ENCODE assay signal across 24 cellular contexts in the genomic region with DNA sequence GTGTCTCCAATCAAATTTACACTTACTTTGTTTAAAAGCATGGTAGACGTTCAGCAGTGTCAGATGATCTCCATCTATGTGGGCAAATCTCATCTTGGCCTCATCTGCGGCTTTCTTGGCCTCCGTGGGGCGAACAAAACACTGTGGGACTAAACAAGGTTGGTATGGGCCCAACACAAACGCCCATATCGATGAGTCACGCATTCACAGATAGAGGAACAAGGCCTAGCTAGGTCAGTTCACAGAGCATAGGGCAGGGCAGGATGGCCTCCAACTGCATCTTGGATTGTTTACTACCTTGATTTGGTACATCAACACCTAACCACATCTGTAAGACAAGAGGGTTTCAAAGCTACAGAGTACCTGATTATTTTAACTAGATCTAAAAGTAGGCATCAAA. TPM values are rescaled to one million over a fixed set of nuclear protein-coding genes. Genes with fewer than 3 reads are reported as not detected.
DNase-seq lines count a peak whose midpoint lies in the region; ATAC-seq, FAIRE-seq and TF ChIP-seq lines count a peak whose summit lies in the region.
"Had no signal": no experiment of that assay in that cellular context is flagged by ENCODE, and none has a peak within 500 bp of the region (broad histone marks: within the 10 kb centered on the region; RNA-seq: fewer than 3 reads in every experiment).

No MANE protein-coding gene starts in this region.

- H3K79me1 ChIP-seq in IMR-90 (ENCODE audit: low read depth in 1 of 2, low read length in 2 of 2), result peaks cover 18 to 28% of the 10 kb centered on the region in 2 experiments
- no peaks in the 10 kb centered on the region for H3K79me1 ChIP-seq in trophoblast cell (ENCODE audit: low read length)

- H3K4ac ChIP-seq in IMR-90 (ENCODE audit: low read depth, low read length), result no peak overlapping the region
- no peak overlapping the region for H3K4ac ChIP-seq in trophoblast cell (ENCODE audit: low read depth, low read length)

- TF ChIP-seq POLR2A in GM12891 (IDR thresholded peaks at IDR 0.05; ENCODE audit: low read depth, low read length) (no peak), IMR-90 (IDR thresholded peaks at IDR 0.05; ENCODE audit: low read depth, low read length) (no peak)

- no peaks in the 10 kb centered on the region for H3K27me3 ChIP-seq in IMR-90 (ENCODE audit: control insufficient read depth, insufficient read depth, low read length)
- H3K27me3 ChIP-seq in brain microvascular endothelial cell (replicated peaks), result no peaks in the 10 kb centered on the region
- no peaks in the 10 kb centered on the region for H3K27me3 ChIP-seq in trophoblast cell (ENCODE audit: insufficient read depth, low read length)
- H3K27me3 ChIP-seq: ascending aorta; BLaER1 treated with 17β-estradiol and CSF1 and Interleukin-3, amounts not matched to agents 10 nM and 100 nM; heart left ventricle; uterus had no signal

- no peaks in the 10 kb centered on the region for H3K9me3 ChIP-seq in IMR-90 (ENCODE audit: control insufficient read depth, insufficient read depth, low read length)
- no peaks in the 10 kb centered on the region for H3K9me3 ChIP-seq in trophoblast cell (ENCODE audit: insufficient read depth, low read depth, low read length)
- H3K9me3 ChIP-seq: ascending aorta; BLaER1 treated with 17β-estradiol and CSF1 and Interleukin-3, amounts not matched to agents 10 nM and 100 nM; heart left ventricle; uterus had no signal

- H3K9ac ChIP-seq in IMR-90 (ENCODE audit: low read depth, low read length), result no peak overlapping the region
- no peak overlapping the region for H3K9ac ChIP-seq in trophoblast cell (ENCODE audit: low read length)
- H3K9ac ChIP-seq: BLaER1 treated with 17β-estradiol and CSF1 and Interleukin-3, amounts not matched to agents 10 nM and 100 nM had no signal

- H2BK12ac ChIP-seq in trophoblast cell (ENCODE audit: low read length), result no peak overlapping the region

- H3K18ac ChIP-seq in IMR-90 (ENCODE audit: low read depth, low read length), result no peak overlapping the region
- peak overlapping the region; percentile 17 for H3K18ac ChIP-seq in trophoblast cell (ENCODE audit: low read length)

- peak overlapping the region; percentile 40; the same call in 1 of the 2 replicates for H3K23ac ChIP-seq in IMR-90 (ENCODE audit: low read depth, low read length)
- no peak overlapping the region for H3K23ac ChIP-seq in trophoblast cell (ENCODE audit: low read length)

- CTCF ChIA-PET in IMR-90 (lab: Yijun Ruan, JAX), result no interaction called here

- H3K14ac ChIP-seq in IMR-90 (replicated peaks; ENCODE audit: low read depth, low read length) (no peak overlapping the region), trophoblast cell (ENCODE audit: low read length) (no peak overlapping the region)

- H4K91ac ChIP-seq in IMR-90 (ENCODE audit: insufficient read depth, low read depth, low read length), result no peak overlapping the region
- H4K91ac ChIP-seq in trophoblast cell (ENCODE audit: low read depth, low read length), result no peak overlapping the region

- no peak overlapping the region for H4K5ac ChIP-seq in IMR-90 (ENCODE audit: low read depth, low read length)

- no peak for DNase-seq in GM12891 (ENCODE audit: insufficient read length, low spot score)
- DNase-seq in IMR-90, result no peak
- DNase-seq in brain microvascular endothelial cell, result peak; percentile 12
- no peak for DNase-seq in trophoblast cell
- DNase-seq in DMS 273 treated with DMSO at 0.1 percent for 48 hours (lab: John Stamatoyannopoulos, UW), result no peak
- no peak for DNase-seq in effector CD4-positive, alpha-beta T cell
- no peak for DNase-seq in NCI-H146 (lab: John Stamatoyannopoulos, UW)
- DNase-seq: activated CD4-positive, alpha-beta T cell treated with anti-CD3 and anti-CD28 coated beads, Interleukin-2, amount 10 ng/mL, durations not matched to agents 24 days and 14 days; activated naive CD4-positive, alpha-beta T cell treated with anti-CD3 and anti-CD28 coated beads, Interleukin-2, amount 50 U/mL, for 16 hours; cerebellar nuclear complex; heart left ventricle; KG1; left cardiac atrium; naive B cell; NCI-H1092 treated with DMSO at 0.1 percent for 48 hours; NCI-H2029 treated with DMSO at 0.1 percent for 48 hours; NCI-H2227 treated with DMSO at 0.1 percent for 48 hours; NCI-H748 treated with DMSO at 0.1 percent for 48 hours; nucleus accumbens; substantia nigra; uterus had no signal

- H2BK5ac ChIP-seq in IMR-90 (ENCODE audit: low read depth, low read length, poor library complexity, severe bottlenecking) (no peak overlapping the region), trophoblast cell (ENCODE audit: low read depth, low read length, poor library complexity) (no peak overlapping the region)

- H3K4me1 ChIP-seq in IMR-90 (ENCODE audit: control insufficient read depth, insufficient read depth, low read length) (peaks cover 3% of the 10 kb centered on the region; the same call in 1 of the 2 replicates), trophoblast cell (ENCODE audit: control insufficient read depth in 1 of 2, insufficient read depth in 2 of 2, low read length in 2 of 2) (no peaks in the 10 kb centered on the region)
- H3K4me1 ChIP-seq: BLaER1 treated with 17β-estradiol and CSF1 and Interleukin-3, amounts not matched to agents 10 nM and 100 nM; uterus had no signal

- H3K27ac ChIP-seq in IMR-90 (ENCODE audit: insufficient read depth, low read length), result no peak overlapping the region
- no peak overlapping the region for H3K27ac ChIP-seq in brain microvascular endothelial cell
- no peak overlapping the region for H3K27ac ChIP-seq in trophoblast cell (ENCODE audit: low read depth, low read length)
- H3K27ac ChIP-seq: ascending aorta; BLaER1 treated with 17β-estradiol and CSF1 and Interleukin-3, amounts not matched to agents 10 nM and 100 nM; heart left ventricle; RWPE1; uterus had no signal

- no peak overlapping the region for H2BK120ac ChIP-seq in IMR-90 (ENCODE audit: low read depth, low read length)
- no peak overlapping the region for H2BK120ac ChIP-seq in trophoblast cell (ENCODE audit: insufficient read depth, low read length, poor library complexity)

- TF ChIP-seq CTCF in IMR-90 (conservative IDR thresholded peaks at IDR 0.05; ENCODE audit: low read depth, low read length) (no peak), brain microvascular endothelial cell (IDR thresholded peaks at IDR 0.05; ENCODE audit: low read depth, low read length, missing control alignments) (no peak)

- intact Hi-C loops in IMR-90 (cut with micrococcal nuclease), result no loop called here

- H3K9me1 ChIP-seq in IMR-90 (ENCODE audit: insufficient read depth, low read length), result 0 out of 2 replicates have a peak, but pooled peaks cover 3% of the 10 kb centered on the region

- no peak for ATAC-seq in IMR-90 (ENCODE audit: low read depth)

- no peak overlapping the region for H3K4me3 ChIP-seq in IMR-90 (ENCODE audit: insufficient read depth, low read depth, low read length)
- H3K4me3 ChIP-seq in brain microvascular endothelial cell (ENCODE audit: low read depth, low read length), result no peak overlapping the region
- no peak overlapping the region for H3K4me3 ChIP-seq in trophoblast cell (ENCODE audit: low read depth, low read length)
- H3K4me3 ChIP-seq: ascending aorta; BLaER1 treated with 17β-estradiol and CSF1 and Interleukin-3, amounts not matched to agents 10 nM and 100 nM; heart left ventricle; uterus had no signal

- H4K8ac ChIP-seq in IMR-90 (ENCODE audit: low read depth in 2 of 2, low read length in 2 of 2) (no peak overlapping the region), trophoblast cell (ENCODE audit: low read depth, low read length) (no peak overlapping the region)

- no peak overlapping the region for H3K56ac ChIP-seq in IMR-90 (ENCODE audit: extremely low read depth, insufficient read depth, low read length)

- H3K4me2 ChIP-seq in IMR-90 (ENCODE audit: low read depth, low read length) (no peak overlapping the region), trophoblast cell (ENCODE audit: low read length) (no peak overlapping the region)
- H3K4me2 ChIP-seq: BLaER1 treated with 17β-estradiol and CSF1 and Interleukin-3, amounts not matched to agents 10 nM and 100 nM had no signal

- H3K79me2 ChIP-seq in trophoblast cell (ENCODE audit: control insufficient read depth, insufficient read depth, low read length, poor library complexity), result no peaks in the 10 kb centered on the region

- dilution Hi-C loops in IMR-90 (cut with HindIII; ENCODE audit: low sequenced_read_pairs, unreplicated experiment), result no loop called here

- H4K20me1 ChIP-seq in IMR-90 (ENCODE audit: insufficient read depth, low read length), result peaks cover 17% of the 10 kb centered on the region

- H4K12ac ChIP-seq in trophoblast cell (ENCODE audit: low read depth, low read length), result no peak overlapping the region

- 94% methylated on average over 3 of the region's 7 CpGs; no CpG with 5 or more reads in 1 of the 2 experiments for WGBS in IMR-90 (ENCODE audit: extremely low coverage in 2 of 2, insufficient read length in 1 of 2), 2 experiments
- no CpG with 5 or more reads among the region's 7 CpGs for WGBS in trophoblast cell (ENCODE audit: extremely low coverage, insufficient coverage, insufficient read length)

- H2AFZ ChIP-seq in IMR-90 (replicated peaks; ENCODE audit: low read length, poor library complexity) (no peak overlapping the region), trophoblast cell (ENCODE audit: insufficient read depth, low read length, poor library complexity) (no peak overlapping the region)

- H3K36me3 ChIP-seq in IMR-90 (ENCODE audit: control insufficient read depth, insufficient read depth, low read length) (peaks cover 20% of the 10 kb centered on the region), brain microvascular endothelial cell (replicated peaks) (peaks cover 24% of the 10 kb centered on the region), trophoblast cell (ENCODE audit: control insufficient read depth in 1 of 2, insufficient read depth in 2 of 2, low read length in 2 of 2) (peaks cover 4 to 15% of the 10 kb centered on the region in 2 experiments)
- H3K36me3 ChIP-seq: uterus had no signal

- no peak overlapping the region for H2BK20ac ChIP-seq in IMR-90 (ENCODE audit: low read depth, low read length)

- peak; percentile 28 for FAIRE-seq in GM12891 (lab: Jason Lieb, UNC)

- TF ChIP-seq RAD21 in IMR-90 (IDR thresholded peaks at IDR 0.05; ENCODE audit: low read length), result no peak

- H2AK9ac ChIP-seq in IMR-90 (replicated peaks; ENCODE audit: low read depth, low read length, poor library complexity), result no peak overlapping the region

- in situ Hi-C loops in IMR-90 (cut with MboI; ENCODE audit: low sequenced_read_pairs) (no loop called here), brain microvascular endothelial cell (cut with HindIII; ENCODE audit: low pct_ligation_motif_present, low sequenced_read_pairs) (no loop called here)

- H2AK5ac ChIP-seq in IMR-90 (ENCODE audit: low read depth, low read length) (no peak overlapping the region), trophoblast cell (ENCODE audit: low read length) (no peak overlapping the region)

- no peak overlapping the region for H2BK15ac ChIP-seq in IMR-90 (ENCODE audit: low read depth, low read length)

- POLR2A ChIA-PET in IMR-90 (lab: Charles Lee; ENCODE audit: unreplicated experiment), result no interaction called here

- BruUV-seq in IMR-90 (replicated peaks; lab: Mats Ljungman, UMichigan), result no TSS peak

RNA-seq across cellular contexts. Expression of a gene that starts 47.3 kb away (rescaled TPM):
- polyA plus RNA-seq in GM12891 (2012; ENCODE audit: low read depth, missing spikeins), result 107 TPM
- 172 and 240 TPM in 2 replicates for total RNA-seq in IMR-90 (2012; rRNA removed)
- 79.1 and 97.9 TPM in 2 replicates for polyA plus RNA-seq in IMR-90 (2012; rRNA removed)
- polyA plus RNA-seq in IMR-90 (2012; cell fraction: cytosol; rRNA removed), result 14.3 and 22.6 TPM in 2 replicates
- 29.8 and 220 TPM in 2 replicates for polyA plus RNA-seq in IMR-90 (2012; cell fraction: nucleus; rRNA removed; ENCODE audit: low replicate concordance)
- 129 TPM in 2 replicates for polyA plus RNA-seq in trophoblast cell (2013)
